In the genomic region with DNA sequence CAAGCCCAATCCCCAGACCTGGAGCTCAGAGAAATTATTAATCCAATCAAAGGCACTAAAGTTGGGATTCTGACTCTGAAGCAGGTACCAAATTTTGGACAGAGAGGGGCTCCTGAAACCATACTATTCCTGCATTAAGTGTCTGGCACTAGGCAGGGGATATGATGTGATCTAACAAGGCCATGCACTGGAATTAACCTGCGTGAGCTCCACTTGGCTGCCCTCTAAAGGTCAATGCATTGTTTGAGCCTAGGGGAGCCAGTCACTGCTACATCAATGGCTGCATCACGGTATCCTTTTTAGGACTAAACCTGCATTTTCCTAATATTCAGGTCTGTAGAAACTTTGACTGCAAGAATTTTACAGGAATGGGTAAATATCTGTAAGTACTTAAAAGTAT, we compare ENCODE assay signal across 15 cellular contexts. TPM values are rescaled to one million over a fixed set of nuclear protein-coding genes. Genes with fewer than 3 reads are reported as not detected.
A peak's percentile ranks its signal among the peaks of the same experiment; 100 is the strongest.
DNase-seq lines count a peak whose midpoint lies in the region; ATAC-seq, FAIRE-seq and TF ChIP-seq lines count a peak whose summit lies in the region.
"Had no signal": no experiment of that assay in that cellular context is flagged by ENCODE, and none has a peak within 500 bp of the region (broad histone marks: within the 10 kb centered on the region; RNA-seq: fewer than 3 reads in every experiment).

No MANE protein-coding gene starts in this region.

- H3K9ac ChIP-seq in PC-3 (ENCODE audit: low read length): no peak overlapping the region

- DNase-seq in NCI-H748 (lab: John Stamatoyannopoulos, UW; ENCODE audit: unreplicated experiment) (peak; percentile 27), NCI-H748 treated with DMSO at 0.1 percent for 48 hours (lab: John Stamatoyannopoulos, UW) (no peak), PC-3 (peak; percentile 2), body of pancreas (peak in 3 of 4 donors; percentile 24 to 57 (median 32)), pancreas (peak in 1 of 6 donors; percentile 18), GM03348 (ENCODE audit: low spot score) (no peak), lower leg skin (ENCODE audit: low spot score in 2 of 2) (no peak)
- DNase-seq: activated CD4-positive, alpha-beta T cell treated with anti-CD3 and anti-CD28 coated beads, Interleukin-2, amount 50 U/mL, for 4 hours; NCI-H2081; psoas muscle; stimulated activated CD8-positive, alpha-beta memory T cell treated with anti-CD3 and anti-CD28 coated beads, Interleukin-4, amount 100 ng/mL, for 48 hours; thyroid gland had no signal

- CTCF ChIA-PET in PC-3 (lab: Charles Lee): interaction anchor here (0.6 kb wide), 1 partner anchor 62 kb away, joined by 3 read pairs; no protein-coding TSS in a partner anchor

- H3F3A ChIP-seq in PC-3 (ENCODE audit: low read length, unreplicated experiment): no peaks in the 10 kb centered on the region

- no peaks in the 10 kb centered on the region for H3K9me2 ChIP-seq in PC-3 (replicated peaks; ENCODE audit: low read length)

- peak; percentile 38; the same call in 1 of the 2 replicates for ATAC-seq in PC-3
- ATAC-seq in body of pancreas: peak; percentile 53
- peak; percentile 58 to 95 (median 78) for ATAC-seq in pancreas
- ATAC-seq in GM21423 (IDR thresholded peaks at IDR 0.05; ENCODE audit: unreplicated experiment): no peak
- ATAC-seq: psoas muscle had no signal

- H3K4me2 ChIP-seq in PC-3 (ENCODE audit: low read length): no peak overlapping the region

- TF ChIP-seq CTCF in PC-3 (conservative IDR thresholded peaks at IDR 0.05; ENCODE audit: low read depth, low read length) (peak; percentile 33; the same call in 1 of the 2 replicates), body of pancreas (IDR thresholded peaks at IDR 0.05) (peak in 5 of 7 experiments; percentile 6 to 54 (median 30)), pancreas (IDR thresholded peaks at IDR 0.05) (peak in 1 of 4 donors; percentile 13), lower leg skin (IDR thresholded peaks at IDR 0.05) (no peak)

- WGBS in body of pancreas, 2 donors: 28 to 47% methylated on average over 2 of the region's 2 CpGs
- 27 to 36% methylated on average over 2 of the region's 2 CpGs for WGBS in pancreas, 2 donors
- 76 to 82% methylated on average over 2 of the region's 2 CpGs for WGBS in lower leg skin, 2 donors

- no peaks in the 10 kb centered on the region for H3K9me3 ChIP-seq in PC-3 (ENCODE audit: low read length)
- H3K9me3 ChIP-seq in body of pancreas: no peaks in the 10 kb centered on the region
- no peaks in the 10 kb centered on the region for H3K9me3 ChIP-seq in pancreas
- H3K9me3 ChIP-seq: psoas muscle, thyroid gland had no signal

- H3K4me3 ChIP-seq in PC-3 (ENCODE audit: low read length): no peak overlapping the region
- H3K4me3 ChIP-seq in body of pancreas: no peak overlapping the region
- H3K4me3 ChIP-seq in pancreas: no peak overlapping the region
- no peak overlapping the region for H3K4me3 ChIP-seq in lower leg skin (ENCODE audit: low read depth, poor library complexity, severe bottlenecking)
- H3K4me3 ChIP-seq: psoas muscle, thyroid gland had no signal

- H4K20me1 ChIP-seq in PC-3 (ENCODE audit: low read length): no peaks in the 10 kb centered on the region

- H3K4me1 ChIP-seq in PC-3 (ENCODE audit: insufficient read depth, low read length) (no peaks in the 10 kb centered on the region), body of pancreas (no peaks in the 10 kb centered on the region), pancreas (no peaks in the 10 kb centered on the region)
- H3K4me1 ChIP-seq: psoas muscle, thyroid gland had no signal

- BruUV-seq in PC-3 (replicated peaks; lab: Mats Ljungman, UMichigan): no TSS peak

- H3K27me3 ChIP-seq in PC-3 (ENCODE audit: low read length) (no peaks in the 10 kb centered on the region), body of pancreas (no peaks in the 10 kb centered on the region), pancreas (no peaks in the 10 kb centered on the region)
- H3K27me3 ChIP-seq: thyroid gland had no signal

- intact Hi-C loops in PC-3 (cut with micrococcal nuclease): no loop called here
- intact Hi-C loops in body of pancreas (cut with DNase I): no loop called here
- intact Hi-C loops in pancreas (cut with DNase I): no loop called here
- intact Hi-C loops in lower leg skin (cut with DNase I; ENCODE audit: low total_unique reads): no loop called here

- no peak overlapping the region for H2AFZ ChIP-seq in PC-3 (ENCODE audit: low read length)

- TF ChIP-seq POLR2A in body of pancreas (IDR thresholded peaks at IDR 0.05): no peak
- no peak for TF ChIP-seq POLR2A in lower leg skin (IDR thresholded peaks at IDR 0.05)

- POLR2A ChIA-PET in PC-3 (lab: Charles Lee; ENCODE audit: unreplicated experiment): no interaction called here

- H3K27ac ChIP-seq in PC-3 (ENCODE audit: low read length) (no peak overlapping the region), body of pancreas (no peak overlapping the region), pancreas (no peak overlapping the region)
- H3K27ac ChIP-seq: psoas muscle, thyroid gland had no signal

- no peaks in the 10 kb centered on the region for H3K79me2 ChIP-seq in PC-3 (ENCODE audit: low read length)

- FAIRE-seq in pancreas (lab: Jason Lieb, UNC): no peak
- FAIRE-seq: A204.1, astrocyte had no signal

- H3K36me3 ChIP-seq in PC-3 (ENCODE audit: low read depth, low read length): no peaks in the 10 kb centered on the region
- no peaks in the 10 kb centered on the region for H3K36me3 ChIP-seq in body of pancreas (replicated peaks in 1 of 2; ENCODE audit: insufficient read depth in 1 of 2, low read depth in 2 of 2)
- H3K36me3 ChIP-seq in pancreas: no peaks in the 10 kb centered on the region
- H3K36me3 ChIP-seq: thyroid gland had no signal

RNA-seq across cellular contexts. Expression of gene ST8SIA6, which starts 42.1 kb away (rescaled TPM):
- not detected in 2 replicates for total RNA-seq in PC-3 (2014; rRNA removed)
- not detected for total RNA-seq in body of pancreas
- total RNA-seq in pancreas: under 1 TPM in 3 of 6 donors, not detected in 3; 0.12 to 0.15 (median 0.12) TPM
- polyA plus RNA-seq in pancreas: under 1 TPM in 1 of 2 donors, not detected in 1; 0.08 TPM
- 1 to 10 TPM in 2 of 4 donors, under 1 TPM in 2; 0.34 to 2.8 (median 1.5) TPM for total RNA-seq in lower leg skin
- total RNA-seq: astrocyte had no signal

Comparison
In these comparisons a context has a peak if more than half of its experiments do, and no peak if none do; other contexts are left out.
1. DNase-seq: peak in NCI-H748 (single experiment), PC-3 (single experiment) and body of pancreas (3 of 4); none in NCI-H748 treated with DMSO at 0.1 percent for 48 hours (single experiment), GM03348 (single experiment) and lower leg skin (0 of 2).
2. CTCF ChIP-seq: peak in PC-3 (single experiment) and body of pancreas (5 of 7); none in lower leg skin (0 of 3).